2 cellular contexts compared by ENCODE assay signal in the genomic region with DNA sequence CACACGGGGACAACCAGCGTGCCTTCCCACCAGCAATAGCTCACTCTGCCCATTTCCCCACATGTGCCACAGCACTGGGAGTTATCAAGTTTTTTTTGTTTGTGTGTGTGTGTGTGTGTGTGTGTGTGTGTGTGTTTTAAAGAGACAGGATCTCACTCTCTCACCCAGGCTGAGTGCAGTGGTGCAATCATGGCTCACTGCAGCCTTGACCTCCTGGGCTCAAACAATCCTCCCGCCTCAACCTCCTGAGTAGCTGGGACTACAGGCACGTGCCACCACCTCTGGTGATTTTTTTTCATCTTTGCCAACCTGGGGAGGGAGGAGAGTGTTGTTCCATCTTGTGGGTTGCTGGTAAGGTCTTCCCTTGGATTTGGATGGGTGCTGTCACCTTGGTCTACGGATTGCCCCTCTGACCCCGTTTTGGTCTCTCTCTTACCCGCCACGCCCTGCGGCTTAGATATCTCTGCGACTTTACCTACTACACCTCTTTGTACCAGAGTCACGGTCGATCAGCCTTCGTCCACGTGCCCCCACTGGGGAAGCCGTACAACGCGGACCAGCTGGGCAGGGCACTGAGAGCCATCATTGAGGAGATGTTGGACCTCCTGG.
TF ChIP-seq lines count a peak whose summit lies in the region.

No MANE protein-coding gene starts in this region.

TF ChIP-seq in SK-N-SH, 30 proteins besides CTCF, POLR2A, EP300 and RAD21 (continued from another document):
- TF ChIP-seq EZH2phosphoT487 (IDR thresholded peaks at IDR 0.05; ENCODE audit: borderline replicate concordance, low read depth) (no peak), IRF3 (IDR thresholded peaks at IDR 0.05; ENCODE audit: low read depth, low read length) (no peak), YY1 (IDR thresholded peaks at IDR 0.05; ENCODE audit: low read depth) (no peak), NRF1 (IDR thresholded peaks at IDR 0.05; ENCODE audit: low read depth, low read length) (no peak), JUND (IDR thresholded peaks at IDR 0.05) (no peak), SIN3A (IDR thresholded peaks at IDR 0.05; ENCODE audit: borderline replicate concordance, low read depth, low read length) (no peak)

TF ChIP-seq in SK-N-SH treated with all-trans-retinoic acid at 6 μM for 48 hours, 23 proteins besides CTCF, POLR2A, EP300 and RAD21:
- TF ChIP-seq, protein P1, sequence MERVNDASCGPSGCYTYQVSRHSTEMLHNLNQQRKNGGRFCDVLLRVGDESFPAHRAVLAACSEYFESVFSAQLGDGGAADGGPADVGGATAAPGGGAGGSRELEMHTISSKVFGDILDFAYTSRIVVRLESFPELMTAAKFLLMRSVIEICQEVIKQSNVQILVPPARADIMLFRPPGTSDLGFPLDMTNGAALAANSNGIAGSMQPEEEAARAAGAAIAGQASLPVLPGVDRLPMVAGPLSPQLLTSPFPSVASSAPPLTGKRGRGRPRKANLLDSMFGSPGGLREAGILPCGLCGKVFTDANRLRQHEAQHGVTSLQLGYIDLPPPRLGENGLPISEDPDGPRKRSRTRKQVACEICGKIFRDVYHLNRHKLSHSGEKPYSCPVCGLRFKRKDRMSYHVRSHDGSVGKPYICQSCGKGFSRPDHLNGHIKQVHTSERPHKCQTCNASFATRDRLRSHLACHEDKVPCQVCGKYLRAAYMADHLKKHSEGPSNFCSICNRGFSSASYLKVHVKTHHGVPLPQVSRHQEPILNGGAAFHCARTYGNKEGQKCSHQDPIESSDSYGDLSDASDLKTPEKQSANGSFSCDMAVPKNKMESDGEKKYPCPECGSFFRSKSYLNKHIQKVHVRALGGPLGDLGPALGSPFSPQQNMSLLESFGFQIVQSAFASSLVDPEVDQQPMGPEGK (CRISPR knock-in tag; IDR thresholded peaks at IDR 0.05; ENCODE audit: borderline replicate concordance) = no peak
- TF ChIP-seq ZNF8 (CRISPR knock-in tag; IDR thresholded peaks at IDR 0.05) = no peak
- no peak for TF ChIP-seq CREB5 (CRISPR knock-in tag; IDR thresholded peaks at IDR 0.05; ENCODE audit: low read depth)
- no peak for TF ChIP-seq TOX (CRISPR knock-in tag; IDR thresholded peaks at IDR 0.05; ENCODE audit: borderline replicate concordance)
- TF ChIP-seq, protein P2, sequence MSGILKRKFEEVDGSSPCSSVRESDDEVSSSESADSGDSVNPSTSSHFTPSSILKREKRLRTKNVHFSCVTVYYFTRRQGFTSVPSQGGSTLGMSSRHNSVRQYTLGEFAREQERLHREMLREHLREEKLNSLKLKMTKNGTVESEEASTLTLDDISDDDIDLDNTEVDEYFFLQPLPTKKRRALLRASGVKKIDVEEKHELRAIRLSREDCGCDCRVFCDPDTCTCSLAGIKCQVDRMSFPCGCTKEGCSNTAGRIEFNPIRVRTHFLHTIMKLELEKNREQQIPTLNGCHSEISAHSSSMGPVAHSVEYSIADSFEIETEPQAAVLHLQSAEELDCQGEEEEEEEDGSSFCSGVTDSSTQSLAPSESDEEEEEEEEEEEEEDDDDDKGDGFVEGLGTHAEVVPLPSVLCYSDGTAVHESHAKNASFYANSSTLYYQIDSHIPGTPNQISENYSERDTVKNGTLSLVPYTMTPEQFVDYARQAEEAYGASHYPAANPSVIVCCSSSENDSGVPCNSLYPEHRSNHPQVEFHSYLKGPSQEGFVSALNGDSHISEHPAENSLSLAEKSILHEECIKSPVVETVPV (CRISPR knock-in tag; IDR thresholded peaks at IDR 0.05) = no peak
- TF ChIP-seq ZC3H10 (CRISPR knock-in tag; IDR thresholded peaks at IDR 0.05) = no peak
- TF ChIP-seq TCF4 (CRISPR knock-in tag; IDR thresholded peaks at IDR 0.05; ENCODE audit: borderline replicate concordance) = no peak
- no peak for TF ChIP-seq RARB (CRISPR knock-in tag; IDR thresholded peaks at IDR 0.05)
- TF ChIP-seq ESRRG (CRISPR knock-in tag; IDR thresholded peaks at IDR 0.05) = no peak
- no peak for TF ChIP-seq PPARA (CRISPR knock-in tag; IDR thresholded peaks at IDR 0.05; ENCODE audit: borderline replicate concordance)
- no peak for TF ChIP-seq ZNF565 (CRISPR knock-in tag; conservative IDR thresholded peaks at IDR 0.05; ENCODE audit: low read depth)
- TF ChIP-seq ISL1 (CRISPR knock-in tag; IDR thresholded peaks at IDR 0.05) = no peak
- TF ChIP-seq, protein P3, sequence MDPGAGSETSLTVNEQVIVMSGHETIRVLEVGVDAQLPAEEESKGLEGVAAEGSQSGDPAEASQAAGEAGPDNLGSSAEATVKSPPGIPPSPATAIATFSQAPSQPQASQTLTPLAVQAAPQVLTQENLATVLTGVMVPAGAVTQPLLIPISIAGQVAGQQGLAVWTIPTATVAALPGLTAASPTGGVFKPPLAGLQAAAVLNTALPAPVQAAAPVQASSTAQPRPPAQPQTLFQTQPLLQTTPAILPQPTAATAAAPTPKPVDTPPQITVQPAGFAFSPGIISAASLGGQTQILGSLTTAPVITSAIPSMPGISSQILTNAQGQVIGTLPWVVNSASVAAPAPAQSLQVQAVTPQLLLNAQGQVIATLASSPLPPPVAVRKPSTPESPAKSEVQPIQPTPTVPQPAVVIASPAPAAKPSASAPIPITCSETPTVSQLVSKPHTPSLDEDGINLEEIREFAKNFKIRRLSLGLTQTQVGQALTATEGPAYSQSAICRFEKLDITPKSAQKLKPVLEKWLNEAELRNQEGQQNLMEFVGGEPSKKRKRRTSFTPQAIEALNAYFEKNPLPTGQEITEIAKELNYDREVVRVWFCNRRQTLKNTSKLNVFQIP (CRISPR knock-in tag; IDR thresholded peaks at IDR 0.05; ENCODE audit: borderline replicate concordance, low read depth) = no peak
- no peak for TF ChIP-seq OSR1 (CRISPR knock-in tag; IDR thresholded peaks at IDR 0.05)
- no peak for TF ChIP-seq ARNTL (CRISPR knock-in tag; IDR thresholded peaks at IDR 0.05; ENCODE audit: borderline replicate concordance, low read depth)
- TF ChIP-seq SNAI2 (CRISPR knock-in tag; IDR thresholded peaks at IDR 0.05) = no peak
TF ChIP-seq in SK-N-SH treated with all-trans-retinoic acid at 6 μM for 48 hours: peak in this region for 0.
